Comparison of ENCODE assay signal across 15 cellular contexts in genomic region chr19:2232286-2233151, GRCh38. TPM values are rescaled to one million over a fixed set of nuclear protein-coding genes. Genes with fewer than 3 reads are reported as not detected.
A peak's percentile ranks its signal among the peaks of the same experiment; 100 is the strongest.
DNase-seq lines count a peak whose midpoint lies in the region; ATAC-seq and TF ChIP-seq lines count a peak whose summit lies in the region.
"Had no signal": no experiment of that assay in that cellular context is flagged by ENCODE, and none has a peak within 500 bp of the region (broad histone marks: within the 10 kb centered on the region; RNA-seq: fewer than 3 reads in every experiment).

No MANE protein-coding gene starts in this region.

- peak overlapping the region; percentile 73 for H3K27ac ChIP-seq in BLaER1
- H3K27ac ChIP-seq in hepatocyte: peak overlapping the region; percentile 8
- H3K27ac ChIP-seq in adrenal gland: peak overlapping the region in 2 of 5 donors; percentile 79 to 89
- H3K27ac ChIP-seq: sigmoid colon had no signal

- peak overlapping the region; percentile 61 for H3K27ac Mint-ChIP-seq in activated CD8-positive, alpha-beta T cell treated with anti-CD3 and anti-CD28 coated beads for 36 hours

- CTCF ChIA-PET in activated CD8-positive, alpha-beta T cell treated with anti-CD3 and anti-CD28 coated beads for 36 hours (lab: Charles Lee): interaction anchor here (1.4 kb wide), 1 partner anchor 30 kb away, joined by 3 read pairs; no protein-coding TSS in a partner anchor

- H3K36me3 Mint-ChIP-seq in activated CD8-positive, alpha-beta T cell treated with anti-CD3 and anti-CD28 coated beads for 36 hours (ENCODE audit: low read depth): peaks cover 41% of the 10 kb centered on the region

- no peaks in the 10 kb centered on the region for H3K27me3 ChIP-seq in BLaER1
- H3K27me3 ChIP-seq in hepatocyte: no peaks in the 10 kb centered on the region
- no peaks in the 10 kb centered on the region for H3K27me3 ChIP-seq in adrenal gland
- H3K27me3 ChIP-seq: sigmoid colon had no signal

- DNase-seq in activated CD8-positive, alpha-beta T cell treated with anti-CD3 and anti-CD28 coated beads for 36 hours: no peak
- DNase-seq in hepatocyte (ENCODE audit: low spot score): no peak
- DNase-seq in occipital lobe (lab: John Stamatoyannopoulos, UW): no peak
- DNase-seq in NCI-H1048 (lab: John Stamatoyannopoulos, UW): no peak
- no peak for DNase-seq in adrenal gland
- DNase-seq: activated CD4-positive, alpha-beta T cell treated with anti-CD3 and anti-CD28 coated beads, Interleukin-2, amount 50 U/mL, for 4 hours; central memory CD4-positive, alpha-beta T cell; DMS79; HCEC 1CT; NK-92 treated with Interleukin-12 subunit alpha and Interleukin-12 subunit beta, amount 100 ng/mL, for 24 hours; sigmoid colon; stimulated activated CD4-positive, alpha-beta T cell treated with anti-CD3 and anti-CD28 coated beads, Interleukin-4, amount 100 ng/mL, for 24 hours; T1000 had no signal

- no peak overlapping the region for H3K4me3 Mint-ChIP-seq in activated CD8-positive, alpha-beta T cell treated with anti-CD3 and anti-CD28 coated beads for 36 hours

- H3K27me3 Mint-ChIP-seq in activated CD8-positive, alpha-beta T cell treated with anti-CD3 and anti-CD28 coated beads for 36 hours: no peaks in the 10 kb centered on the region

- H3K4me1 Mint-ChIP-seq in activated CD8-positive, alpha-beta T cell treated with anti-CD3 and anti-CD28 coated beads for 36 hours (ENCODE audit: low read depth): peaks cover 18% of the 10 kb centered on the region

- no peaks in the 10 kb centered on the region for H3K9me2 ChIP-seq in hepatocyte (replicated peaks; ENCODE audit: insufficient read depth)

- POLR2A ChIA-PET in activated CD8-positive, alpha-beta T cell treated with anti-CD3 and anti-CD28 coated beads for 36 hours (lab: Charles Lee): interaction anchor here (1.0 to 2.2 kb wide), 9 partner anchors 8 to 64 kb away, joined by 3 to 11 read pairs (median 5); no protein-coding TSS in a partner anchor

- ATAC-seq in GM18505 (IDR thresholded peaks at IDR 0.05; ENCODE audit: unreplicated experiment): no peak
- no peak for ATAC-seq in activated CD8-positive, alpha-beta T cell treated with anti-CD3 and anti-CD28 coated beads for 36 hours

- peaks cover 47% of the 10 kb centered on the region for H3K79me2 ChIP-seq in hepatocyte

- peaks cover 81% of the 10 kb centered on the region for H3K4me1 ChIP-seq in BLaER1
- H3K4me1 ChIP-seq in hepatocyte (ENCODE audit: insufficient read depth): peaks cover 15% of the 10 kb centered on the region
- H3K4me1 ChIP-seq in adrenal gland (replicated peaks in 1 of 2): peaks cover 19 to 37% of the 10 kb centered on the region in 2 donors

- peak; percentile 13 for TF ChIP-seq POLR2A in GM18505 (IDR thresholded peaks at IDR 0.05; ENCODE audit: borderline replicate concordance, extremely low read depth, insufficient read depth, insufficient read length)
- no peak for TF ChIP-seq POLR2A in adrenal gland (IDR thresholded peaks at IDR 0.05)

- H3K4me2 ChIP-seq in BLaER1 (peak overlapping the region; percentile 96; the same call in 1 of the 2 replicates), hepatocyte (no peak overlapping the region)

- WGBS in hepatocyte (ENCODE audit: low lambda C conversion rate, missing lambda C conversion rate): 89% methylated on average over 27 of the region's 30 CpGs
- WGBS in adrenal gland, 4 donors: 78 to 86% (median 84%) methylated on average over 8 to 30 of the region's 30 CpGs

- no peaks in the 10 kb centered on the region for H3K9me3 Mint-ChIP-seq in activated CD8-positive, alpha-beta T cell treated with anti-CD3 and anti-CD28 coated beads for 36 hours

- H2AFZ ChIP-seq in hepatocyte: no peak overlapping the region

- H3K9ac ChIP-seq in BLaER1: peak overlapping the region; percentile 50

- intact Hi-C loops in activated CD8-positive, alpha-beta T cell treated with anti-CD3 and anti-CD28 coated beads for 36 hours (cut with micrococcal nuclease): loop anchor here (10.0 kb wide), 1 partner anchor 58 kb away; no protein-coding TSS in a partner anchor
- intact Hi-C loops in adrenal gland (cut with DNase I): loop anchor here (5.0 to 10.0 kb wide), 3 partner anchors 65 to 82 kb away; partner anchors contain the start of gene AP3D1 (in 1 of the 2)

- H3K9me3 ChIP-seq in BLaER1: no peaks in the 10 kb centered on the region
- H3K9me3 ChIP-seq in hepatocyte (ENCODE audit: low read depth): no peaks in the 10 kb centered on the region
- H3K9me3 ChIP-seq in adrenal gland (replicated peaks in 1 of 3): no peaks in the 10 kb centered on the region
- H3K9me3 ChIP-seq: sigmoid colon had no signal

- H4K20me1 ChIP-seq in BLaER1: peaks cover 86% of the 10 kb centered on the region
- peaks cover 3% of the 10 kb centered on the region for H4K20me1 ChIP-seq in hepatocyte (ENCODE audit: insufficient read depth, poor library complexity, severe bottlenecking)

- no peak for TF ChIP-seq CTCF in activated CD8-positive, alpha-beta T cell treated with anti-CD3 and anti-CD28 coated beads for 36 hours (IDR thresholded peaks at IDR 0.05)
- TF ChIP-seq CTCF in hepatocyte (IDR thresholded peaks at IDR 0.05; ENCODE audit: poor library complexity): no peak
- TF ChIP-seq CTCF in adrenal gland (IDR thresholded peaks at IDR 0.05): no peak

- H3K36me3 ChIP-seq in BLaER1: peaks cover 69% of the 10 kb centered on the region
- no peaks in the 10 kb centered on the region for H3K36me3 ChIP-seq in hepatocyte (replicated peaks; ENCODE audit: insufficient read depth, low read depth)
- peaks cover 0 to 37% of the 10 kb centered on the region in 2 donors for H3K36me3 ChIP-seq in adrenal gland (replicated peaks in 1 of 2)

- H3K4me3 ChIP-seq in BLaER1 (no peak overlapping the region), hepatocyte (no peak overlapping the region), adrenal gland (no peak overlapping the region)
- H3K4me3 ChIP-seq: sigmoid colon had no signal

RNA-seq across cellular contexts. Expression of gene PLEKHJ1, which starts 3.6 kb away (rescaled TPM):
- 10 to 100 TPM; 65.3 to 72.8 TPM for total RNA-seq in activated CD8-positive, alpha-beta T cell treated with anti-CD3 and anti-CD28 coated beads for 36 hours
- total RNA-seq in hepatocyte (142 and 165 TPM in 2 replicates), occipital lobe (35.7 TPM), adrenal gland (10 to 100 TPM; 58.1 to 85.1 (median 71.7) TPM)
- polyA plus RNA-seq in hepatocyte (190 and 207 TPM in 2 replicates), adrenal gland (10 to 100 TPM; 18.1 to 82.9 (median 69.7) TPM)

RNA-seq across cellular contexts. Expression of gene SF3A2, which starts 4.1 kb away (rescaled TPM):
- total RNA-seq in activated CD8-positive, alpha-beta T cell treated with anti-CD3 and anti-CD28 coated beads for 36 hours: 100 to 1,000 TPM; 157 to 163 TPM
- total RNA-seq in hepatocyte (17.9 and 21.2 TPM in 2 replicates), occipital lobe (26.4 TPM), adrenal gland (10 to 100 TPM; 17.7 to 64.3 (median 28.2) TPM)
- polyA plus RNA-seq in hepatocyte (75.3 and 81.1 TPM in 2 replicates), adrenal gland (100 to 1,000 TPM in 1 of 3 donors, 10 to 100 TPM in 1, 1 to 10 TPM in 1; 3.9 to 110 (median 52.7) TPM)

RNA-seq across cellular contexts. Expression of gene AMH, which starts 16.6 kb away (rescaled TPM):
- total RNA-seq in activated CD8-positive, alpha-beta T cell treated with anti-CD3 and anti-CD28 coated beads for 36 hours: 1 to 10 TPM; 4.5 to 6.1 TPM
- 3.9 and 8.2 TPM in 2 replicates for total RNA-seq in hepatocyte
- 20.9 and 22.3 TPM in 2 replicates for polyA plus RNA-seq in hepatocyte
- not detected for total RNA-seq in occipital lobe
- 1 to 10 TPM in 2 of 8 donors, under 1 TPM in 3, not detected in 3; 0.36 to 1.5 (median 0.42) TPM for total RNA-seq in adrenal gland
- 1 to 10 TPM in 2 of 3 donors, not detected in 1; 1.8 to 4.6 TPM for polyA plus RNA-seq in adrenal gland

RNA-seq across cellular contexts. Expression of gene JSRP1, which starts 23.7 kb away (rescaled TPM):
- total RNA-seq in activated CD8-positive, alpha-beta T cell treated with anti-CD3 and anti-CD28 coated beads for 36 hours: 1 to 10 TPM; 1.0 TPM
- total RNA-seq in hepatocyte (0.30 TPM in 1 of 2 replicates, not detected in the other), occipital lobe (not detected), adrenal gland (under 1 TPM in 2 of 8 donors, not detected in 6; 0.54 to 0.84 TPM)
- polyA plus RNA-seq in hepatocyte (0.91 and 0.93 TPM in 2 replicates), adrenal gland (1 to 10 TPM in 1 of 3 donors, under 1 TPM in 2; 0.71 to 1.1 (median 0.82) TPM)

RNA-seq across cellular contexts. Expression of gene PEAK3, which starts 49.5 kb away (rescaled TPM):
- total RNA-seq in activated CD8-positive, alpha-beta T cell treated with anti-CD3 and anti-CD28 coated beads for 36 hours: not detected
- total RNA-seq in hepatocyte: not detected in 2 replicates
- polyA plus RNA-seq in hepatocyte: 0.15 and 0.57 TPM in 2 replicates
- total RNA-seq in occipital lobe: not detected
- 1 to 10 TPM in 6 of 8 donors, under 1 TPM in 2; 0.43 to 3.2 (median 1.5) TPM for total RNA-seq in adrenal gland
- polyA plus RNA-seq in adrenal gland: under 1 TPM; 0.05 to 0.56 (median 0.27) TPM
